Comparison of ENCODE assay signal across 9 cellular contexts in genomic region chr15:70196314-70197291, GRCh38.
DNase-seq lines count a peak whose midpoint lies in the region; ATAC-seq, FAIRE-seq and TF ChIP-seq lines count a peak whose summit lies in the region.
"Had no signal": no experiment of that assay in that cellular context is flagged by ENCODE, and none has a peak within 500 bp of the region (broad histone marks: within the 10 kb centered on the region; RNA-seq: fewer than 3 reads in every experiment).

No MANE protein-coding gene starts in this region.

- BruUV-seq in Calu3 (replicated peaks; lab: Mats Ljungman, UMichigan), result no TSS peak

- CTCF ChIA-PET in Calu3 (lab: Charles Lee), result interaction anchor here (0.6 to 1.1 kb wide), 3 partner anchors 16 to 97 kb away, joined by 3 to 4 read pairs (median 4); no protein-coding TSS in a partner anchor

- H3K4me1 Mint-ChIP-seq in Calu3 (ENCODE audit: low read depth, unreplicated experiment) (peaks cover 13% of the 10 kb centered on the region), memory B cell (peaks cover 42% of the 10 kb centered on the region)

- TF ChIP-seq CTCF in Calu3 (IDR thresholded peaks at IDR 0.05; ENCODE audit: unreplicated experiment) (no peak), Peyer's patch (IDR thresholded peaks at IDR 0.05) (no peak), body of pancreas (IDR thresholded peaks at IDR 0.05) (no peak), testis (IDR thresholded peaks at IDR 0.05) (no peak), D721Med (IDR thresholded peaks at IDR 0.05; ENCODE audit: insufficient read depth, missing control alignments) (no peak)

- H3K4me3 ChIP-seq in Peyer's patch (no peak overlapping the region), body of pancreas (no peak overlapping the region), testis (no peak overlapping the region)

- no peaks in the 10 kb centered on the region for H3K27me3 ChIP-seq in Peyer's patch
- H3K27me3 ChIP-seq in body of pancreas, result no peaks in the 10 kb centered on the region
- H3K27me3 ChIP-seq in testis, result no peaks in the 10 kb centered on the region

- intact Hi-C loops in Calu3 (cut with micrococcal nuclease; ENCODE audit: unreplicated experiment), result no loop called here
- intact Hi-C loops in body of pancreas (cut with DNase I), result no loop called here
- intact Hi-C loops in testis (cut with DNase I; ENCODE audit: low total_unique reads), result no loop called here

- DNase-seq in Calu3, result peak; percentile 73
- DNase-seq in Peyer's patch, result peak in 2 of 3 donors; percentile 59 to 66
- DNase-seq in body of pancreas, result peak; percentile 59 to 77 (median 63)
- peak; percentile 63 to 78 for DNase-seq in memory B cell (ENCODE audit: low spot score in 2 of 2)
- DNase-seq in testis, result peak; percentile 43
- DNase-seq in D721Med (ENCODE audit: insufficient read length, low spot score), result no peak

- TF ChIP-seq POLR2A in Peyer's patch (IDR thresholded peaks at IDR 0.05) (no peak), body of pancreas (IDR thresholded peaks at IDR 0.05) (peak in 2 of 3 donors; percentile 8 to 30), testis (IDR thresholded peaks at IDR 0.05) (no peak)

- H3K27ac ChIP-seq in Peyer's patch (no peak overlapping the region), body of pancreas (peak overlapping the region; percentile 66 to 78 (median 72)), testis (peak overlapping the region in 1 of 2 donors; percentile 27)

- H3K36me3 Mint-ChIP-seq in Calu3 (ENCODE audit: insufficient read depth, unreplicated experiment) (peaks cover 6% of the 10 kb centered on the region), memory B cell (peaks cover 4% of the 10 kb centered on the region)

- H3K36me3 ChIP-seq in Peyer's patch (no peaks in the 10 kb centered on the region), body of pancreas (replicated peaks in 1 of 2; ENCODE audit: insufficient read depth in 1 of 2, low read depth in 2 of 2) (no peaks in the 10 kb centered on the region), testis (ENCODE audit: low read depth, missing control alignments) (no peaks in the 10 kb centered on the region)

- H3K9me3 ChIP-seq in Peyer's patch (peaks cover 0 to 4% (median 0%) of the 10 kb centered on the region in 4 donors), body of pancreas (peaks cover 0 to 3% (median 0%) of the 10 kb centered on the region in 3 donors), testis (no peaks in the 10 kb centered on the region)

- ATAC-seq in GM19467 (IDR thresholded peaks at IDR 0.05; ENCODE audit: unreplicated experiment), result peak; percentile 64
- peak; percentile 80 for ATAC-seq in HG03571 (IDR thresholded peaks at IDR 0.05; ENCODE audit: unreplicated experiment)
- ATAC-seq in body of pancreas, result peak; percentile 60
- peak; percentile 81 for ATAC-seq in memory B cell (ENCODE audit: low read depth)

- H3K27me3 Mint-ChIP-seq in Calu3 (ENCODE audit: unreplicated experiment) (peaks cover 37% of the 10 kb centered on the region), memory B cell (peaks cover 9% of the 10 kb centered on the region)

- H3K4me3 Mint-ChIP-seq in Calu3 (ENCODE audit: low read depth, unreplicated experiment) (peak overlapping the region; percentile 18), memory B cell (peak overlapping the region; percentile 53)
- H3K4me3 Mint-ChIP-seq: T-helper 1 cell treated with Interleukin-12 subunit alpha and Interleukin-12 subunit beta and Interleukin-4 antibody, amounts not matched to agents 30 μg/mL and 1 μg/mL, for 36 hours had no signal

- H3K4me1 ChIP-seq in Peyer's patch, result peaks cover 0 to 11% (median 7%) of the 10 kb centered on the region in 4 donors
- H3K4me1 ChIP-seq in body of pancreas, result peaks cover 21% of the 10 kb centered on the region
- H3K4me1 ChIP-seq in testis, result peaks cover 14% of the 10 kb centered on the region

- WGBS in body of pancreas, 2 donors, result 57 to 63% methylated on average over 18 to 20 of the region's 21 CpGs
- WGBS in testis, 2 donors, result 69 to 77% methylated on average over 8 to 21 of the region's 21 CpGs

- no peak for FAIRE-seq in D721Med (lab: Jason Lieb, UNC)

- H3K27ac Mint-ChIP-seq in Calu3 (ENCODE audit: unreplicated experiment) (peak overlapping the region; percentile 80), memory B cell (peak overlapping the region; percentile 86)
- H3K27ac Mint-ChIP-seq: T-helper 1 cell treated with Interleukin-12 subunit alpha and Interleukin-12 subunit beta and Interleukin-4 antibody, amounts not matched to agents 30 μg/mL and 1 μg/mL, for 36 hours had no signal

- H3K9me3 Mint-ChIP-seq in Calu3 (ENCODE audit: low read depth, unreplicated experiment) (peaks cover 3% of the 10 kb centered on the region), memory B cell (peaks cover 3% of the 10 kb centered on the region)
- H3K9me3 Mint-ChIP-seq: T-helper 1 cell treated with Interleukin-12 subunit alpha and Interleukin-12 subunit beta and Interleukin-4 antibody, amounts not matched to agents 30 μg/mL and 1 μg/mL, for 36 hours had no signal

Comparison
In these comparisons a context has a peak if more than half of its experiments do, and no peak if none do; other contexts are left out.
1. H3K27ac ChIP-seq: peak in body of pancreas (4 of 4); none in Peyer's patch (0 of 4).
2. POLR2A ChIP-seq: peak in body of pancreas (2 of 3); none in Peyer's patch (0 of 2) and testis (single experiment).
3. Peak in every context shown above with its lines, with median percentiles within 50 percentile points of each other: ATAC-seq.